Comparison of ENCODE assay signal across 1 cellular context in the genomic region with DNA sequence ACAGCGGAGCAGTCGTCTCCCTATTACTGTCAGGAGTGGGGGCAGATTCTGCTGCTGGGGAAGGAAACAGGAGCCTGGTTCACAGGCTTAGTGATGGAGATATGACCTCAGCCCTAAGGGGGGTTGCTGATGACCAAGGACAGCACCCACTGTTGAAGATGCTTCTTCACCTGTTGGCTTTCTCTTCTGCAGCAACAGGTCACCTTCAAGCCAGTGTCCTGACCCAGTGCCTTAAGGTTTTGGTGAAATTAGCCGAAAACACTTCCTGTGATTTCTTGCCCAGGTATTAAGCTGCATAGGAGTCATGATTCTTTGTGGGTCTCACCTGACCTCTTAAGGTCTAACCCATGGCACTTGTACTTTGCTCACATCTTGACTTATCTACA.
TF ChIP-seq lines count a peak whose summit lies in the region.

No MANE protein-coding gene starts in this region.

TF ChIP-seq in HEK293, 187 proteins besides CTCF, POLR2A, EP300 and RAD21:
- TF ChIP-seq ZNF138 (tag by site-specific recombination; IDR thresholded peaks at IDR 0.05; ENCODE audit: borderline replicate concordance) (no peak), SCRT1 (tag by site-specific recombination; IDR thresholded peaks at IDR 0.05; ENCODE audit: borderline replicate concordance) (peak; percentile 75), SCRT2 (tag by site-specific recombination; IDR thresholded peaks at IDR 0.05) (peak; percentile 86)
TF ChIP-seq in HEK293: peak in this region for 2.
